ENCODE assay signal across 1 cellular context in genomic region chr6:116779569-116780164, GRCh38.
TF ChIP-seq lines count a peak whose summit lies in the region.

No MANE protein-coding gene starts in this region.

TF ChIP-seq in GM12878, 131 proteins besides CTCF, POLR2A, EP300 and RAD21 (continued from another document):
- no peak for TF ChIP-seq HSF1 (IDR thresholded peaks at IDR 0.05; ENCODE audit: low read depth, low read length)
- no peak for TF ChIP-seq KLF5 (IDR thresholded peaks at IDR 0.05; ENCODE audit: partially characterized antibody)
